Comparison of ENCODE assay signal across 8 cellular contexts in genomic region chr10:110919349-110919931, GRCh38. TPM values are rescaled to one million over a fixed set of nuclear protein-coding genes. Genes with fewer than 3 reads are reported as not detected.
DNase-seq lines count a peak whose midpoint lies in the region; ATAC-seq and TF ChIP-seq lines count a peak whose summit lies in the region.

Gene SHOC2 (plus strand): TSS chr10:110919604. CDS start chr10:110964359, 44,755 bp downstream.

- H3K27ac Mint-ChIP-seq in activated naive CD8-positive, alpha-beta T cell treated with anti-CD3 and anti-CD28 coated beads, Interleukin-2, amount 50 U/mL, for 24 hours = peak within 1 kb of the TSS; percentile 99

- no peak for TF ChIP-seq EP300 in sigmoid colon (IDR thresholded peaks at IDR 0.05)

- no peaks in the 10 kb centered on the region for H3K9me3 ChIP-seq in SJCRH30 (replicated peaks)
- no peaks in the 10 kb centered on the region for H3K9me3 ChIP-seq in right atrium auricular region
- H3K9me3 ChIP-seq in sigmoid colon = no peaks in the 10 kb centered on the region

- peak in 1 of 2 donors; percentile 44 for TF ChIP-seq CTCF in right atrium auricular region (IDR thresholded peaks at IDR 0.05)
- TF ChIP-seq CTCF in sigmoid colon (IDR thresholded peaks at IDR 0.05) = no peak

- no peaks in the 10 kb centered on the region for H3K27me3 Mint-ChIP-seq in activated naive CD8-positive, alpha-beta T cell treated with anti-CD3 and anti-CD28 coated beads, Interleukin-2, amount 50 U/mL, for 24 hours

- DNase-seq in NCI-H2196 treated with DMSO at 0.1 percent for 48 hours (lab: John Stamatoyannopoulos, UW; ENCODE audit: unreplicated experiment) (peak; percentile 39), NCI-H2196 (lab: John Stamatoyannopoulos, UW; ENCODE audit: unreplicated experiment) (no peak), SJCRH30 (peak; percentile 76 to 100), right atrium auricular region (ENCODE audit: low spot score) (peak; percentile 99), sigmoid colon (peak; percentile 100)
- peak; percentile 96 for DNase-seq in activated naive CD8-positive, alpha-beta T cell treated with anti-CD3 and anti-CD28 coated beads, Interleukin-2, amount 50 U/mL, for 24 hours

- peak within 1 kb of the TSS; percentile 84 for H3K4me3 ChIP-seq in SJCRH30
- H3K4me3 ChIP-seq in right atrium auricular region = peak within 1 kb of the TSS; percentile 80 to 82
- peak within 1 kb of the TSS; percentile 70 to 91 (median 77) for H3K4me3 ChIP-seq in sigmoid colon

- 0% methylated on average over 60 to 61 of the region's 61 CpGs for WGBS in sigmoid colon, 2 donors

- H3K36me3 Mint-ChIP-seq in activated naive CD8-positive, alpha-beta T cell treated with anti-CD3 and anti-CD28 coated beads, Interleukin-2, amount 50 U/mL, for 24 hours (ENCODE audit: low read depth) = peaks cover 16% of the 10 kb centered on the region

- H3K4me1 Mint-ChIP-seq in activated naive CD8-positive, alpha-beta T cell treated with anti-CD3 and anti-CD28 coated beads, Interleukin-2, amount 50 U/mL, for 24 hours = peaks cover 55% of the 10 kb centered on the region

- H3K4me1 ChIP-seq in SJCRH30 = peaks cover 6% of the 10 kb centered on the region
- peaks cover 0 to 35% of the 10 kb centered on the region in 2 donors for H3K4me1 ChIP-seq in right atrium auricular region
- H3K4me1 ChIP-seq in sigmoid colon = peaks cover 0 to 51% (median 43%) of the 10 kb centered on the region in 4 donors

- H3K36me3 ChIP-seq in SJCRH30 (no peaks in the 10 kb centered on the region), right atrium auricular region (no peaks in the 10 kb centered on the region), sigmoid colon (no peaks in the 10 kb centered on the region)

- TF ChIP-seq POLR2A in sigmoid colon (IDR thresholded peaks at IDR 0.05) = peak; percentile 54 to 58

- H3K27ac ChIP-seq in SJCRH30 (peak within 1 kb of the TSS; percentile 88), right atrium auricular region (peak within 1 kb of the TSS; percentile 98 to 99), sigmoid colon (peak within 1 kb of the TSS; percentile 96 to 98 (median 98))

- intact Hi-C loops in sigmoid colon (cut with DNase I) = loop anchor here (10.0 kb wide), 2 partner anchors 425 to 995 kb away; partner anchors contain the start of genes DUSP5 and XPNPEP1

- H3K9me3 Mint-ChIP-seq in activated naive CD8-positive, alpha-beta T cell treated with anti-CD3 and anti-CD28 coated beads, Interleukin-2, amount 50 U/mL, for 24 hours = no peaks in the 10 kb centered on the region

- H3K4me3 Mint-ChIP-seq in activated naive CD8-positive, alpha-beta T cell treated with anti-CD3 and anti-CD28 coated beads, Interleukin-2, amount 50 U/mL, for 24 hours = peak within 1 kb of the TSS; percentile 88

- H3K27me3 ChIP-seq in SJCRH30 (no peaks in the 10 kb centered on the region), right atrium auricular region (no peaks in the 10 kb centered on the region), sigmoid colon (no peaks in the 10 kb centered on the region)

- peak; percentile 9 for ATAC-seq in HG02981 (IDR thresholded peaks at IDR 0.05; ENCODE audit: unreplicated experiment)
- peak; percentile 25 for ATAC-seq in activated naive CD8-positive, alpha-beta T cell treated with anti-CD3 and anti-CD28 coated beads, Interleukin-2, amount 50 U/mL, for 24 hours
- ATAC-seq in GM18873 (IDR thresholded peaks at IDR 0.05; ENCODE audit: low FRiP score, unreplicated experiment) = no peak

RNA-seq across cellular contexts. Expression of gene SHOC2, which starts in this region (rescaled TPM):
- total RNA-seq in SJCRH30 (2014; rRNA removed; shearing (Covaris generic)) = 27.1 and 29.0 TPM in 2 replicates
- total RNA-seq in right atrium auricular region (10 to 100 TPM; 32.9 to 48.9 TPM), sigmoid colon (10 to 100 TPM; 49.7 to 74.5 (median 72.1) TPM)
- polyA plus RNA-seq in sigmoid colon = 10 to 100 TPM; 21.4 to 52.5 (median 33.0) TPM
